18 cellular contexts compared by ENCODE assay signal in the genomic region with DNA sequence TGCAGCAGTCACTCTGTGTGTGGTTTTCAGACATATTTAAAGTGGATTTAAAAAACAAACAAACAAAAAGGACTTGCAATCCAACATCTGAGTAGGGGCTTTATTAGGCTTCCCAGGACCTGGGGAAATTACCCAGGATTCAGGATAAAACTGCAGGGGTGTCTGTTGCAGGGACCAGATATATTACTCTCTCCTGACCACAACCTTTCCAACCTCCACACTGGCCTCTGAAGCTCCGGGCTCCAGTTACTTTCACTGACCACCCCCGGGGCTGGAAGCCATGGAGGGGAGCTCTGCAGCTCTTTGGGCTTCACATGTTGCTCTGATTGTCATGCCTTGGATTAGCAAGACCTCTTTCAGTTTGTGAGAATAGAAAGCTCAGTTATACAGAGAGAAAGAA.
DNase-seq lines count a peak whose midpoint lies in the region; ATAC-seq and TF ChIP-seq lines count a peak whose summit lies in the region.
"Had no signal": no experiment of that assay in that cellular context is flagged by ENCODE, and none has a peak within 500 bp of the region (broad histone marks: within the 10 kb centered on the region; RNA-seq: fewer than 3 reads in every experiment).

No MANE protein-coding gene starts in this region.

- ATAC-seq in psoas muscle (no peak), HG03432 (IDR thresholded peaks at IDR 0.05; ENCODE audit: unreplicated experiment) (no peak)
- ATAC-seq: CD8-positive, alpha-beta T cell had no signal

- TF ChIP-seq CTCF in psoas muscle (IDR thresholded peaks at IDR 0.05) (no peak), stomach (IDR thresholded peaks at IDR 0.05) (no peak)

- no peak overlapping the region for H3K4me3 Mint-ChIP-seq in dendritic cell treated with granulocyte-macrophage colony-stimulating factor and Interleukin-4, amounts not matched to agents 40 ng/mL and 50 ng/mL, for 4 days
- H3K4me3 Mint-ChIP-seq: CD4-positive, alpha-beta T cell; CD8-positive, alpha-beta T cell had no signal

- H3K9me3 Mint-ChIP-seq in dendritic cell treated with granulocyte-macrophage colony-stimulating factor and Interleukin-4, amounts not matched to agents 40 ng/mL and 50 ng/mL, for 4 days = no peaks in the 10 kb centered on the region
- H3K9me3 Mint-ChIP-seq: CD4-positive, alpha-beta T cell; CD8-positive, alpha-beta T cell had no signal

- peaks cover 2% of the 10 kb centered on the region for H3K27me3 Mint-ChIP-seq in dendritic cell treated with granulocyte-macrophage colony-stimulating factor and Interleukin-4, amounts not matched to agents 40 ng/mL and 50 ng/mL, for 4 days
- H3K27me3 Mint-ChIP-seq: CD4-positive, alpha-beta T cell had no signal

- H3K4me3 ChIP-seq in adipocyte (ENCODE audit: low read length) (no peak overlapping the region), psoas muscle (no peak overlapping the region), stomach (no peak overlapping the region)
- H3K4me3 ChIP-seq: BLaER1 treated with 17β-estradiol and CSF1 and Interleukin-3, amounts not matched to agents 10 nM and 100 nM had no signal

- no peak overlapping the region for H3K9ac ChIP-seq in adipocyte (ENCODE audit: low read length)
- H3K9ac ChIP-seq: BLaER1 treated with 17β-estradiol and CSF1 and Interleukin-3, amounts not matched to agents 10 nM and 100 nM had no signal

- H3K36me3 Mint-ChIP-seq in dendritic cell treated with granulocyte-macrophage colony-stimulating factor and Interleukin-4, amounts not matched to agents 40 ng/mL and 50 ng/mL, for 4 days (ENCODE audit: low read depth) = no peaks in the 10 kb centered on the region
- H3K36me3 Mint-ChIP-seq: CD8-positive, alpha-beta T cell had no signal

- peak overlapping the region; percentile 21 for H3K27ac Mint-ChIP-seq in dendritic cell treated with granulocyte-macrophage colony-stimulating factor and Interleukin-4, amounts not matched to agents 40 ng/mL and 50 ng/mL, for 4 days
- H3K27ac Mint-ChIP-seq: CD4-positive, alpha-beta T cell; CD8-positive, alpha-beta T cell had no signal

- TF ChIP-seq POLR2A in stomach (IDR thresholded peaks at IDR 0.05) = no peak

- H3K27ac ChIP-seq in psoas muscle = peak overlapping the region; percentile 30
- H3K27ac ChIP-seq in stomach = no peak overlapping the region
- H3K27ac ChIP-seq: C4-2B had no signal

- H3K4me1 ChIP-seq in adipocyte (ENCODE audit: control insufficient read depth, insufficient read depth, low read length) (no peaks in the 10 kb centered on the region), psoas muscle (peaks cover 27% of the 10 kb centered on the region), stomach (peaks cover 0 to 29% (median 15%) of the 10 kb centered on the region in 4 donors)

- H3K36me3 ChIP-seq in adipocyte (ENCODE audit: control insufficient read depth, insufficient read depth, low read length, severe bottlenecking) (no peaks in the 10 kb centered on the region), psoas muscle (ENCODE audit: insufficient read depth in 1 of 2, low read depth in 1 of 2) (peaks cover 0 to 3% of the 10 kb centered on the region in 2 donors), stomach (no peaks in the 10 kb centered on the region)

- H3K4me1 Mint-ChIP-seq in dendritic cell treated with granulocyte-macrophage colony-stimulating factor and Interleukin-4, amounts not matched to agents 40 ng/mL and 50 ng/mL, for 4 days (ENCODE audit: low read depth) = peaks cover 31% of the 10 kb centered on the region

- H3K9me3 ChIP-seq in adipocyte (ENCODE audit: control insufficient read depth, low read length) (no peaks in the 10 kb centered on the region), psoas muscle (no peaks in the 10 kb centered on the region), stomach (no peaks in the 10 kb centered on the region)
- H3K9me3 ChIP-seq: BLaER1 treated with 17β-estradiol and CSF1 and Interleukin-3, amounts not matched to agents 10 nM and 100 nM; Caco-2 had no signal

- TF ChIP-seq EP300 in stomach (IDR thresholded peaks at IDR 0.05) = no peak

- DNase-seq in adipocyte (ENCODE audit: low read depth) (peak; percentile 2), myocyte (ENCODE audit: low read depth) (peak; percentile 45), psoas muscle (no peak), medulla oblongata (ENCODE audit: extremely low spot score) (no peak), stomach (no peak), NCI-H1048 (lab: John Stamatoyannopoulos, UW) (no peak)
- DNase-seq: 8988T; ACHN; Caco-2; Calu3; CD4-positive, alpha-beta T cell; CD8-positive, alpha-beta T cell; DMS79 treated with DMSO at 0.1 percent for 48 hours; GF-D8 had no signal

- no peaks in the 10 kb centered on the region for H3K27me3 ChIP-seq in adipocyte (replicated peaks; ENCODE audit: control insufficient read depth, insufficient read depth, low read length)
- no peaks in the 10 kb centered on the region for H3K27me3 ChIP-seq in psoas muscle (ENCODE audit: insufficient read depth in 3 of 3, low read length in 2 of 3)
- H3K27me3 ChIP-seq in stomach = no peaks in the 10 kb centered on the region
- H3K27me3 ChIP-seq: BLaER1 treated with 17β-estradiol and CSF1 and Interleukin-3, amounts not matched to agents 10 nM and 100 nM had no signal

- intact Hi-C loops in dendritic cell treated with granulocyte-macrophage colony-stimulating factor and Interleukin-4, amounts not matched to agents 40 ng/mL and 50 ng/mL, for 4 days (cut with micrococcal nuclease) = no loop called here
- intact Hi-C loops in psoas muscle (cut with DNase I) = no loop called here
- intact Hi-C loops in stomach (cut with DNase I; ENCODE audit: low total_unique reads) = no loop called here

- WGBS in psoas muscle, 3 donors = 41 to 67% (median 59%) methylated on average over 2 of the region's 2 CpGs
- 66 to 79% (median 68%) methylated on average over 2 of the region's 2 CpGs for WGBS in stomach, 5 donors

Comparison
In these comparisons a context has a peak if more than half of its experiments do, and no peak if none do; other contexts are left out.
1. DNase-seq: peak in adipocyte (single experiment) and myocyte (single experiment); none in psoas muscle (0 of 2), medulla oblongata (single experiment), stomach (single experiment) and NCI-H1048 (single experiment).